Comparison of ENCODE assay signal across 1 cellular context in genomic region chr7:151076863-151077704, GRCh38.
TF ChIP-seq lines count a peak whose summit lies in the region.

No MANE protein-coding gene starts in this region.

TF ChIP-seq in HepG2, 621 proteins besides CTCF, POLR2A, EP300 and RAD21 (continued from another document and continues in another):
- no peak for TF ChIP-seq HOMEZ (CRISPR knock-in tag; IDR thresholded peaks at IDR 0.05; ENCODE audit: low read depth)
- no peak for TF ChIP-seq ZNF883 (CRISPR knock-in tag; IDR thresholded peaks at IDR 0.05; ENCODE audit: not compliant biosample characterization)
- no peak for TF ChIP-seq ZNF138 (CRISPR knock-in tag; IDR thresholded peaks at IDR 0.05; ENCODE audit: low read depth)
- no peak for TF ChIP-seq ZBTB49 (CRISPR knock-in tag; IDR thresholded peaks at IDR 0.05; ENCODE audit: borderline replicate concordance)
- TF ChIP-seq ZNF383 (CRISPR knock-in tag; IDR thresholded peaks at IDR 0.05; ENCODE audit: borderline replicate concordance), result no peak
- no peak for TF ChIP-seq GATAD2A (CRISPR knock-in tag; IDR thresholded peaks at IDR 0.05)
- no peak for TF ChIP-seq NPAS2 (CRISPR knock-in tag; IDR thresholded peaks at IDR 0.05; ENCODE audit: borderline replicate concordance)
- no peak for TF ChIP-seq ZNF512B (CRISPR knock-in tag; IDR thresholded peaks at IDR 0.05; ENCODE audit: borderline replicate concordance)
- no peak for TF ChIP-seq ZNF652 (CRISPR knock-in tag; IDR thresholded peaks at IDR 0.05; ENCODE audit: borderline replicate concordance, low read depth)
- no peak for TF ChIP-seq ZNF317 (CRISPR knock-in tag; IDR thresholded peaks at IDR 0.05)
- no peak for TF ChIP-seq ZGPAT (CRISPR knock-in tag; IDR thresholded peaks at IDR 0.05)
- TF ChIP-seq STAT6 (CRISPR knock-in tag; IDR thresholded peaks at IDR 0.05; ENCODE audit: borderline replicate concordance), result no peak
- peak; percentile 37 for TF ChIP-seq HNRNPK (IDR thresholded peaks at IDR 0.05; ENCODE audit: low read depth, low read length, poor library complexity, severe bottlenecking)
- no peak for TF ChIP-seq MEIS2 (CRISPR knock-in tag; IDR thresholded peaks at IDR 0.05)
- TF ChIP-seq ZBTB33 (CRISPR knock-in tag; IDR thresholded peaks at IDR 0.05), result peak; percentile 91
- no peak for TF ChIP-seq BHLHE40 (IDR thresholded peaks at IDR 0.05; ENCODE audit: low read length)
- no peak for TF ChIP-seq ZNF343 (CRISPR knock-in tag; IDR thresholded peaks at IDR 0.05)
- no peak for TF ChIP-seq MXI1 (IDR thresholded peaks at IDR 0.05; ENCODE audit: borderline replicate concordance, low read depth, low read length)
- TF ChIP-seq PLSCR1 (CRISPR knock-in tag; IDR thresholded peaks at IDR 0.05; ENCODE audit: borderline replicate concordance), result no peak
- TF ChIP-seq NFYC (CRISPR knock-in tag; IDR thresholded peaks at IDR 0.05), result no peak
- TF ChIP-seq FOXP1 (IDR thresholded peaks at IDR 0.05), result no peak
- TF ChIP-seq FOXP1 (CRISPR knock-in tag; IDR thresholded peaks at IDR 0.05), result no peak
- TF ChIP-seq MED13 (CRISPR knock-in tag; IDR thresholded peaks at IDR 0.05), result no peak
- peak; percentile 53 for TF ChIP-seq AGO1 (IDR thresholded peaks at IDR 0.05; ENCODE audit: low read depth, low read length, poor library complexity, severe bottlenecking)
- no peak for TF ChIP-seq ZNF776 (CRISPR knock-in tag; IDR thresholded peaks at IDR 0.05)
- no peak for TF ChIP-seq MEIS1 (CRISPR knock-in tag; IDR thresholded peaks at IDR 0.05; ENCODE audit: borderline replicate concordance)
- no peak for TF ChIP-seq ATF1 (CRISPR knock-in tag; IDR thresholded peaks at IDR 0.05)
- no peak for TF ChIP-seq ZNF337 (CRISPR knock-in tag; IDR thresholded peaks at IDR 0.05; ENCODE audit: borderline replicate concordance, low read depth)
- no peak for TF ChIP-seq ZNF709 (CRISPR knock-in tag; IDR thresholded peaks at IDR 0.05)
- no peak for TF ChIP-seq ZNF746 (CRISPR knock-in tag; IDR thresholded peaks at IDR 0.05)
- no peak for TF ChIP-seq ZNF839 (CRISPR knock-in tag; IDR thresholded peaks at IDR 0.05; ENCODE audit: borderline replicate concordance)
- TF ChIP-seq ZBTB21 (CRISPR knock-in tag; IDR thresholded peaks at IDR 0.05), result no peak
- TF ChIP-seq CBX2 (IDR thresholded peaks at IDR 0.05; ENCODE audit: low read depth, low read length), result no peak
- no peak for TF ChIP-seq CBX2 (CRISPR knock-in tag; IDR thresholded peaks at IDR 0.05; ENCODE audit: low read depth)
- TF ChIP-seq POLR2AphosphoS2 (IDR thresholded peaks at IDR 0.05; ENCODE audit: low read depth, low read length), result no peak
- TF ChIP-seq JUNB (CRISPR knock-in tag; IDR thresholded peaks at IDR 0.05; ENCODE audit: borderline replicate concordance), result no peak
- TF ChIP-seq ZFAT (CRISPR knock-in tag; conservative IDR thresholded peaks at IDR 0.05), result no peak
- no peak for TF ChIP-seq DBP (CRISPR knock-in tag; IDR thresholded peaks at IDR 0.05; ENCODE audit: not compliant biosample characterization)
- no peak for TF ChIP-seq RORA (CRISPR knock-in tag; IDR thresholded peaks at IDR 0.05)
